10 cellular contexts compared by ENCODE assay signal in the genomic region with DNA sequence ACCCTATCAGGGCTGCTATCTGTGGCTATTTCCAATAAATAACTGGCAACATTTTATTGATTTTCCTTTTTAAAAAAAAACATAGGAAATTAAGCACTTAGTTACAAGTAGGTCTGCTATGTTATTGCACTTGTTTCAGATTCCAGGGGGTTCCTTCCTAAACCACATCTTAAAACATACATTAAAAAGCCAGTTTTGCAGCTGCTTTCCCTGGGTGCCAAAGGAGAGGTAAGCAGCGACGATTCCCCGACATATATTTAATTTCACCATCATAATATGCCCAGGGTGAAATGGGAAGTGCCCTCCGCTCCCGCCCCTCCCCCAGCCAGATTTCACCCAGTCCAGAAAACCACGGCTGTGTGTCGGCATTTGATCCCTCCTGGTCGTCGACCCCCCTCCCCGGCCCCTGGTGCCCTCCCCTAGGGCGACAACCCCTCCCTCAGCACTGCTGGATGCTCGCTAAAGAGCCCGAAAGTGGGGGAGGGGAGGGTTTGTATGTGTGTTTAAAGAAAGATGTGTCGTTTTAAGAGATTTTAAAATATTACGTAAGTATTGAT. TPM values are rescaled to one million over a fixed set of nuclear protein-coding genes. Genes with fewer than 3 reads are reported as not detected.
A peak's percentile ranks its signal among the peaks of the same experiment; 100 is the strongest.
DNase-seq lines count a peak whose midpoint lies in the region; ATAC-seq, FAIRE-seq and TF ChIP-seq lines count a peak whose summit lies in the region.
"Had no signal": no experiment of that assay in that cellular context is flagged by ENCODE, and none has a peak within 500 bp of the region (broad histone marks: within the 10 kb centered on the region; RNA-seq: fewer than 3 reads in every experiment).

No MANE protein-coding gene starts in this region.

- CTCF ChIA-PET in K562 (lab: Yijun Ruan, JAX; ENCODE audit: low intra/inter-chr PET ratio), result no interaction called here

- no peak for TF ChIP-seq POLR2A in K562 (conservative IDR thresholded peaks at IDR 0.05)

- H3K79me2 ChIP-seq in K562 (ENCODE audit: control insufficient read depth, insufficient read depth, low read length), result no peaks in the 10 kb centered on the region

- TF ChIP-seq CTCF in K562 (IDR thresholded peaks at IDR 0.05 in 2 of 3, conservative IDR thresholded peaks at IDR 0.05 in 1 of 3; ENCODE audit: insufficient read depth in 2 of 3, low read depth in 1 of 3, low read length in 3 of 3) (no peak), mesothelial cell of epicardium (IDR thresholded peaks at IDR 0.05; ENCODE audit: unreplicated experiment) (no peak)

- H3K9ac ChIP-seq in HUES6 (ENCODE audit: low read length), result peak overlapping the region; percentile 12
- H3K9ac ChIP-seq in K562 (ENCODE audit: insufficient read depth in 1 of 2, low read depth in 2 of 2, low read length in 2 of 2), result no peak overlapping the region

- H4K20me1 ChIP-seq in K562 (replicated peaks; ENCODE audit: control insufficient read depth, insufficient read depth, low read length), result no peaks in the 10 kb centered on the region; the same call in 1 of the 2 replicates

- peak overlapping the region; percentile 1 to 76 (median 60) for H3K4me3 Mint-ChIP-seq in CD4-positive, CD25-positive, alpha-beta regulatory T cell
- H3K4me3 Mint-ChIP-seq in mesothelial cell of epicardium, result peak overlapping the region; percentile 74

- no peaks in the 10 kb centered on the region for H3K36me3 ChIP-seq in CD4-positive, CD25-positive, alpha-beta regulatory T cell (ENCODE audit: control insufficient read depth, insufficient read depth, low read length)
- no peaks in the 10 kb centered on the region for H3K36me3 ChIP-seq in HUES6 (ENCODE audit: control insufficient read depth, insufficient read depth, low read length)
- H3K36me3 ChIP-seq in K562 (ENCODE audit: control insufficient read depth, insufficient read depth, low read length), result no peaks in the 10 kb centered on the region

- POLR2A ChIA-PET in K562 (lab: Yijun Ruan, JAX), result interaction anchor here (0.6 kb wide), 1 partner anchor 118 kb away, joined by 3 read pairs; no protein-coding TSS in a partner anchor

- H3K27ac Mint-ChIP-seq in CD4-positive, CD25-positive, alpha-beta regulatory T cell, result no peak overlapping the region
- H3K27ac Mint-ChIP-seq in mesothelial cell of epicardium, result peak overlapping the region; percentile 82

- H3K4me2 ChIP-seq in K562 (ENCODE audit: insufficient read depth, low read length), result no peak overlapping the region

- in situ Hi-C loops in K562 (cut with MboI), result no loop called here

- peaks cover 59% of the 10 kb centered on the region for H3K4me1 ChIP-seq in CD4-positive, CD25-positive, alpha-beta regulatory T cell (ENCODE audit: control insufficient read depth, insufficient read depth, low read length, poor library complexity, severe bottlenecking)
- 0 out of 2 replicates have a peak, but pooled peaks cover 5% of the 10 kb centered on the region for H3K4me1 ChIP-seq in HUES6 (ENCODE audit: control insufficient read depth, insufficient read depth, low read length)
- peaks cover 0 to 21% of the 10 kb centered on the region in 2 experiments; a peak in 2 of 5 replicates for H3K4me1 ChIP-seq in K562 (replicated peaks in 1 of 2; ENCODE audit: control insufficient read depth in 2 of 2, insufficient read depth in 2 of 2, low read length in 2 of 2)

- no peak for TF ChIP-seq EP300 in K562 (IDR thresholded peaks at IDR 0.05; ENCODE audit: low read length)

- no peak for ATAC-seq in CD4-positive, CD25-positive, alpha-beta regulatory T cell (ENCODE audit: low read depth in 2 of 2)
- ATAC-seq in K562 (no peak), HG03097 (IDR thresholded peaks at IDR 0.05; ENCODE audit: low FRiP score, unreplicated experiment) (no peak), GM21737 (IDR thresholded peaks at IDR 0.05; ENCODE audit: unreplicated experiment) (no peak)

- H3K27me3 ChIP-seq in CD4-positive, CD25-positive, alpha-beta regulatory T cell (ENCODE audit: control insufficient read depth, insufficient read depth, low read length), result peaks cover 41% of the 10 kb centered on the region
- H3K27me3 ChIP-seq in HUES6 (ENCODE audit: control insufficient read depth, insufficient read depth, low read length) (peaks cover 11% of the 10 kb centered on the region; the same call in 1 of the 2 replicates), K562 (ENCODE audit: control insufficient read depth in 2 of 2, insufficient read depth in 2 of 2, low read length in 2 of 2) (peaks cover 15 to 32% of the 10 kb centered on the region in 2 experiments; a peak in 4 of 5 replicates)

- no peak overlapping the region for H3K27ac ChIP-seq in CD4-positive, CD25-positive, alpha-beta regulatory T cell (ENCODE audit: insufficient read depth, low read length, poor library complexity, severe bottlenecking)
- H3K27ac ChIP-seq in HUES6 (ENCODE audit: low read depth, low read length) (no peak overlapping the region), K562 (ENCODE audit: extremely low read depth, low read depth, low read length) (no peak overlapping the region)

- H3K9me3 ChIP-seq in CD4-positive, CD25-positive, alpha-beta regulatory T cell (ENCODE audit: control insufficient read depth in 2 of 2, low read length in 2 of 2), result no peaks in the 10 kb centered on the region
- H3K9me3 ChIP-seq in HUES6 (ENCODE audit: control insufficient read depth, insufficient read depth, low read depth, low read length), result no peaks in the 10 kb centered on the region
- no peaks in the 10 kb centered on the region for H3K9me3 ChIP-seq in K562 (replicated peaks; ENCODE audit: control insufficient read depth, insufficient read depth, low read depth, low read length)

- H3K4me1 Mint-ChIP-seq in CD4-positive, CD25-positive, alpha-beta regulatory T cell, result peaks cover 5 to 41% (median 18%) of the 10 kb centered on the region in 4 donors
- H3K4me1 Mint-ChIP-seq in mesothelial cell of epicardium, result peaks cover 22% of the 10 kb centered on the region

- no peak for FAIRE-seq in K562 (lab: Jason Lieb, UNC)

- H3K9me3 Mint-ChIP-seq in CD4-positive, CD25-positive, alpha-beta regulatory T cell, result peaks cover 0 to 5% (median 1%) of the 10 kb centered on the region in 7 donors
- H3K9me3 Mint-ChIP-seq in mesothelial cell of epicardium, result no peaks in the 10 kb centered on the region

- 4% methylated on average over 15 of the region's 15 CpGs for WGBS in K562 (ENCODE audit: insufficient coverage, low coverage, missing lambda C conversion rate)

- H3K9me1 ChIP-seq in K562 (ENCODE audit: control insufficient read depth, insufficient read depth, low read length), result no peaks in the 10 kb centered on the region

- no peak for DNase-seq in CD4-positive, CD25-positive, alpha-beta regulatory T cell
- DNase-seq in K562 (ENCODE audit: extremely low read depth in 1 of 4, low spot score in 3 of 4) (no peak), mesothelial cell of epicardium (ENCODE audit: low spot score in 2 of 2, unreplicated experiment in 2 of 2) (no peak), DMS153 (lab: John Stamatoyannopoulos, UW) (no peak), GF-D8 (lab: John Stamatoyannopoulos, UW) (no peak)
- DNase-seq: NCI-H2171 treated with DMSO at 0.1 percent for 48 hours; stimulated activated CD4-positive, alpha-beta T cell treated with anti-CD3 and anti-CD28 coated beads, Interleukin-2, amount 100 ng/mL, for 48 hours had no signal

- intact Hi-C loops in K562 (cut with micrococcal nuclease), result no loop called here

- peak overlapping the region; percentile 52 for H3K4me3 ChIP-seq in CD4-positive, CD25-positive, alpha-beta regulatory T cell (ENCODE audit: low read depth, low read length)
- H3K4me3 ChIP-seq in HUES6 (ENCODE audit: low read depth, low read length) (peak overlapping the region; percentile 88), K562 (no peak overlapping the region)

- TF ChIP-seq RAD21 in K562 (CRISPR knock-in tag; conservative IDR thresholded peaks at IDR 0.05 in 1 of 2, IDR thresholded peaks at IDR 0.05 in 1 of 2), result no peak

- no peak overlapping the region for H2AFZ ChIP-seq in K562 (ENCODE audit: low read depth, low read length)

- no TSS peak for BruUV-seq in K562 (replicated peaks; lab: Mats Ljungman, UMichigan)

- no peaks in the 10 kb centered on the region for H3K36me3 Mint-ChIP-seq in CD4-positive, CD25-positive, alpha-beta regulatory T cell
- no peaks in the 10 kb centered on the region for H3K36me3 Mint-ChIP-seq in mesothelial cell of epicardium

- peaks cover 70% of the 10 kb centered on the region for H3K27me3 Mint-ChIP-seq in CD4-positive, CD25-positive, alpha-beta regulatory T cell
- no peaks in the 10 kb centered on the region for H3K27me3 Mint-ChIP-seq in mesothelial cell of epicardium (ENCODE audit: low read depth)

TF ChIP-seq in K562, 482 proteins besides CTCF, POLR2A, EP300 and RAD21:
- 0 out of 2 replicates have a peak, but pooled peaks have one; percentile 6 for TF ChIP-seq SPI1 (IDR thresholded peaks at IDR 0.05; ENCODE audit: borderline replicate concordance, low read depth, low read length)
- TF ChIP-seq, protein P1, sequence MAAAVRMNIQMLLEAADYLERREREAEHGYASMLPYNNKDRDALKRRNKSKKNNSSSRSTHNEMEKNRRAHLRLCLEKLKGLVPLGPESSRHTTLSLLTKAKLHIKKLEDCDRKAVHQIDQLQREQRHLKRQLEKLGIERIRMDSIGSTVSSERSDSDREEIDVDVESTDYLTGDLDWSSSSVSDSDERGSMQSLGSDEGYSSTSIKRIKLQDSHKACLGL (CRISPR knock-in tag; IDR thresholded peaks at IDR 0.05; ENCODE audit: borderline replicate concordance, poor library complexity, severe bottlenecking), result no peak

RNA-seq across cellular contexts. Expression of gene BCL11A, which starts 3.1 kb away (rescaled TPM):
- total RNA-seq in CD4-positive, CD25-positive, alpha-beta regulatory T cell, result 2.0 TPM
- under 1 TPM in 3 of 4 donors, not detected in 1; 0.17 to 0.42 (median 0.18) TPM for polyA plus RNA-seq in CD4-positive, CD25-positive, alpha-beta regulatory T cell
- total RNA-seq in K562 (2011; cell fraction: chromatin; rRNA removed; ENCODE audit: low replicate concordance), result not detected in 2 replicates
- total RNA-seq in K562 (2011; cell fraction: nucleolus; rRNA removed), result 0.13 TPM in 1 of 2 replicates, not detected in the other
- not detected in 2 replicates for total RNA-seq in K562 (2011; cell fraction: nucleoplasm; rRNA removed)
- total RNA-seq in K562 (2014; rRNA removed), result not detected in 2 replicates
- not detected in 2 replicates for total RNA-seq in K562 (2014; rRNA removed; fragmentation: Illumina TruSeq; extraction: Trizol)
- not detected in 2 replicates for total RNA-seq in K562 (2015; rRNA removed; fragmentation: Illumina TruSeq; extraction: Trizol)
- 0.07 and 0.13 TPM in 2 replicates for total RNA-seq in K562 (2021)
- polyA plus RNA-seq in K562 (2011; rRNA removed), result not detected in 2 replicates
- polyA plus RNA-seq in K562 (2011; cell fraction: cytosol; rRNA removed), result not detected in 2 replicates
- 0.03 TPM in 1 of 2 replicates, not detected in the other for polyA plus RNA-seq in K562 (2011; cell fraction: nucleus; rRNA removed)
- polyA plus RNA-seq in K562 (2012), result 0.01 and 0.03 TPM in 2 replicates
- 0.19 TPM in 1 of 2 replicates, not detected in the other for polyA plus RNA-seq in K562 (2014; fragmentation: Illumina TruSeq; extraction: Trizol)
- not detected for polyA plus RNA-seq in K562 (2014; fragmentation: Nextera tagmentation; extraction: Ambion mirVana)
- not detected in 2 replicates for polyA plus RNA-seq in K562 (2014; rRNA removed)
- not detected in 2 replicates for polyA minus RNA-seq in K562 (2011; rRNA and poly(A)+ RNA removed)
- not detected in 2 replicates for polyA minus RNA-seq in K562 (2011; cell fraction: cytosol; rRNA and poly(A)+ RNA removed)
- polyA minus RNA-seq in K562 (2011; cell fraction: nucleus; rRNA and poly(A)+ RNA removed), result 0.11 TPM in 1 of 2 replicates, not detected in the other
- total RNA-seq in mesothelial cell of epicardium, result 139 to 142 TPM (median 141 TPM) in 3 replicates

Comparison
In these comparisons a context has a peak if more than half of its experiments do, and no peak if none do; other contexts are left out.
1. RNA of gene BCL11A, which starts 3.1 kb away (total RNA-seq): 139 to 142 TPM in mesothelial cell of epicardium; 2.0 TPM in CD4-positive, CD25-positive, alpha-beta regulatory T cell (single experiment) and 0.07 to 0.13 TPM in K562; every median in the first group is over 10 times any median in the second.